ENCODE assay signal across 2 cellular contexts in the genomic region with DNA sequence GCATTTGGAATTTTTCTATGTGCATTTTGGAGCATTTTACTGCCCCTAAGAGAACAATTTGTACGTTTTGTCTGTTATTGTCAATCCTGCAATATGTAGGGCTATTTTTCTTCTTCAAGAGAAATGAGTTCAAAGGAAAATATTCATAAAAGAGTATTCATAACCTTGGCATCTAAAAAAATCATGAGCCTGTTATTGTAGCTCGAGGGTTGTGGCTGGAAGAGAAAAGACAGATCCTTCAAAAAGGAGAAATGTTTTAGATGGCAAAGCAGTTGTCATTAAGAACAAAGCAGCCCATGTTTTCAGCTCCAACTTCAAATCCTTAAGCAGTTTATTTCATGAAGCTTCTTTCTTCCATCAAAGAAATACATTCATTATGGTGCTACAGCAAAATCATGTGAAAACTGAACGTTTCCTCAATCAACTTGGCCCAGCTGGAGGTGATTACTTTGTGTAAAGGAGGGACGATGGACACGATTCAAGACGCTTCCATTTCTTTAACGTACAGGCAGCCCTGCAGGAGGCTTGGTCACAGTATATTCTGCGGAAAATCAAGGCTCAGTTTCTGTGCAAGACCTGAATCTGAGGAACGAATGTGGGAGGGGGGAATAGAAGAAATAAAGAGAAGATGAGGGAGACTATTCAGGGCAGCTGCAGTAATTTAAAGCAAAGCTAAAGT.
TF ChIP-seq lines count a peak whose summit lies in the region.

No MANE protein-coding gene starts in this region.

TF ChIP-seq in HCT116, 20 proteins besides CTCF, POLR2A, EP300 and RAD21 (continued from another document):
- TF ChIP-seq, protein P1, sequence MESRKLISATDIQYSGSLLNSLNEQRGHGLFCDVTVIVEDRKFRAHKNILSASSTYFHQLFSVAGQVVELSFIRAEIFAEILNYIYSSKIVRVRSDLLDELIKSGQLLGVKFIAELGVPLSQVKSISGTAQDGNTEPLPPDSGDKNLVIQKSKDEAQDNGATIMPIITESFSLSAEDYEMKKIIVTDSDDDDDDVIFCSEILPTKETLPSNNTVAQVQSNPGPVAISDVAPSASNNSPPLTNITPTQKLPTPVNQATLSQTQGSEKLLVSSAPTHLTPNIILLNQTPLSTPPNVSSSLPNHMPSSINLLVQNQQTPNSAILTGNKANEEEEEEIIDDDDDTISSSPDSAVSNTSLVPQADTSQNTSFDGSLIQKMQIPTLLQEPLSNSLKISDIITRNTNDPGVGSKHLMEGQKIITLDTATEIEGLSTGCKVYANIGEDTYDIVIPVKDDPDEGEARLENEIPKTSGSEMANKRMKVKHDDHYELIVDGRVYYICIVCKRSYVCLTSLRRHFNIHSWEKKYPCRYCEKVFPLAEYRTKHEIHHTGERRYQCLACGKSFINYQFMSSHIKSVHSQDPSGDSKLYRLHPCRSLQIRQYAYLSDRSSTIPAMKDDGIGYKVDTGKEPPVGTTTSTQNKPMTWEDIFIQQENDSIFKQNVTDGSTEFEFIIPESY (IDR thresholded peaks at IDR 0.05; ENCODE audit: extremely low read depth, insufficient replicate concordance, low read length): no peak
- no peak for TF ChIP-seq ZNF274 (IDR thresholded peaks at IDR 0.05; ENCODE audit: low read depth, low read length)

TF ChIP-seq in HEK293T, 16 proteins besides CTCF, POLR2A, EP300 and RAD21 (continued from another document):
- TF ChIP-seq, protein P2, sequence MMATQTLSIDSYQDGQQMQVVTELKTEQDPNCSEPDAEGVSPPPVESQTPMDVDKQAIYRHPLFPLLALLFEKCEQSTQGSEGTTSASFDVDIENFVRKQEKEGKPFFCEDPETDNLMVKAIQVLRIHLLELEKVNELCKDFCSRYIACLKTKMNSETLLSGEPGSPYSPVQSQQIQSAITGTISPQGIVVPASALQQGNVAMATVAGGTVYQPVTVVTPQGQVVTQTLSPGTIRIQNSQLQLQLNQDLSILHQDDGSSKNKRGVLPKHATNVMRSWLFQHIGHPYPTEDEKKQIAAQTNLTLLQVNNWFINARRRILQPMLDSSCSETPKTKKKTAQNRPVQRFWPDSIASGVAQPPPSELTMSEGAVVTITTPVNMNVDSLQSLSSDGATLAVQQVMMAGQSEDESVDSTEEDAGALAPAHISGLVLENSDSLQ (IDR thresholded peaks at IDR 0.05): no peak
- no peak for TF ChIP-seq ELF4 (IDR thresholded peaks at IDR 0.05)
- TF ChIP-seq ARNT (IDR thresholded peaks at IDR 0.05): no peak
- no peak for TF ChIP-seq LEF1 (IDR thresholded peaks at IDR 0.05; ENCODE audit: borderline replicate concordance)
